In genomic region chr10:132066186-132066585, GRCh38 we compare ENCODE assay signal across 8 cellular contexts. TPM values are rescaled to one million over a fixed set of nuclear protein-coding genes. Genes with fewer than 3 reads are reported as not detected.
A peak's percentile ranks its signal among the peaks of the same experiment; 100 is the strongest.
DNase-seq lines count a peak whose midpoint lies in the region; ATAC-seq and TF ChIP-seq lines count a peak whose summit lies in the region.

No MANE protein-coding gene starts in this region.

- DNase-seq in AG09309 (ENCODE audit: low read depth) = no peak
- peak in 1 of 2 experiments; percentile 3 for DNase-seq in PC-9
- no peak for DNase-seq in epithelial cell of proximal tubule (ENCODE audit: low read depth)
- no peak for DNase-seq in glutamatergic neuron
- DNase-seq in foreskin melanocyte = no peak
- no peak for DNase-seq in Ammon's horn (ENCODE audit: low spot score)

- H3K9me3 Mint-ChIP-seq in glutamatergic neuron (ENCODE audit: unreplicated experiment) = peaks cover 2% of the 10 kb centered on the region

- H4K20me1 ChIP-seq in PC-9 (ENCODE audit: insufficient read depth) = no peaks in the 10 kb centered on the region

- peak overlapping the region; percentile 49 for H3K4me3 ChIP-seq in AG09309 (ENCODE audit: control insufficient read depth, low read depth, low read length)
- H3K4me3 ChIP-seq in PC-9 = peak overlapping the region; percentile 77
- peak overlapping the region; percentile 57 for H3K4me3 ChIP-seq in epithelial cell of proximal tubule (ENCODE audit: low read depth, low read length)
- H3K4me3 ChIP-seq in neuron (ENCODE audit: low read length) = peak overlapping the region; percentile 47

- peaks cover 2% of the 10 kb centered on the region; the same call in 1 of the 2 replicates for H3K79me2 ChIP-seq in PC-9 (ENCODE audit: low read depth)

- CTCF ChIA-PET in PC-9 (lab: Charles Lee) = interaction anchor here (0.5 kb wide), 1 partner anchor 382 kb away, joined by 3 read pairs; no protein-coding TSS in a partner anchor

- POLR2A ChIA-PET in PC-9 (lab: Charles Lee; ENCODE audit: unreplicated experiment) = interaction anchor here (0.6 to 1.4 kb wide), 4 partner anchors 20 to 32 kb away, joined by 3 to 8 read pairs (median 6); no protein-coding TSS in a partner anchor

- intact Hi-C loops in PC-9 (cut with micrococcal nuclease; ENCODE audit: unreplicated experiment) = no loop called here

- no peak overlapping the region for H3K4me3 Mint-ChIP-seq in glutamatergic neuron (ENCODE audit: unreplicated experiment)

- H3K27ac ChIP-seq in PC-9 = peak overlapping the region; percentile 77

- no peak overlapping the region for H3K27ac Mint-ChIP-seq in glutamatergic neuron (ENCODE audit: unreplicated experiment)

- H3K27me3 ChIP-seq in PC-9 (ENCODE audit: insufficient read depth, low read depth) (no peaks in the 10 kb centered on the region), neuron (ENCODE audit: insufficient read depth, low read length) (peaks cover 29% of the 10 kb centered on the region)

- no peaks in the 10 kb centered on the region for H3K9me2 ChIP-seq in PC-9 (ENCODE audit: insufficient read depth)

- H3K9me3 ChIP-seq in PC-9 (ENCODE audit: insufficient read depth, low read depth) (no peaks in the 10 kb centered on the region), neuron (ENCODE audit: low read length) (no peaks in the 10 kb centered on the region)

- H3K36me3 ChIP-seq in PC-9 (ENCODE audit: low read depth) (no peaks in the 10 kb centered on the region), neuron (ENCODE audit: insufficient read depth, low read length) (no peaks in the 10 kb centered on the region)

- H3K4me1 Mint-ChIP-seq in glutamatergic neuron (ENCODE audit: low read depth, unreplicated experiment) = peaks cover 4% of the 10 kb centered on the region

- TSS peak; percentile 67 for BruUV-seq in PC-9 (replicated peaks; lab: Mats Ljungman, UMichigan)

- peaks cover 8% of the 10 kb centered on the region; the same call in 1 of the 2 replicates for H3F3A ChIP-seq in PC-9 (ENCODE audit: insufficient read depth, low read depth)

- ATAC-seq in HG02840 (IDR thresholded peaks at IDR 0.05; ENCODE audit: low FRiP score, unreplicated experiment) = no peak

- H2AFZ ChIP-seq in PC-9 (peak overlapping the region; percentile 87), neuron (ENCODE audit: low read depth, low read length) (peak overlapping the region; percentile 76)

- no peaks in the 10 kb centered on the region for H3K36me3 Mint-ChIP-seq in glutamatergic neuron (ENCODE audit: unreplicated experiment)

- peak overlapping the region; percentile 88 for H3K4me2 ChIP-seq in PC-9

- H3K27me3 Mint-ChIP-seq in glutamatergic neuron (ENCODE audit: unreplicated experiment) = peaks cover 3% of the 10 kb centered on the region

- peaks cover 21% of the 10 kb centered on the region; the same call in 1 of the 2 replicates for H3K4me1 ChIP-seq in PC-9 (replicated peaks; ENCODE audit: insufficient read depth)
- H3K4me1 ChIP-seq in neuron (ENCODE audit: insufficient read depth, low read length) = peaks cover 11% of the 10 kb centered on the region

- TF ChIP-seq CTCF in AG09309 (IDR thresholded peaks at IDR 0.05; ENCODE audit: control insufficient read depth, insufficient read depth, low read depth, low read length, missing control alignments) = no peak
- no peak for TF ChIP-seq CTCF in PC-9 (conservative IDR thresholded peaks at IDR 0.05)
- TF ChIP-seq CTCF in epithelial cell of proximal tubule (conservative IDR thresholded peaks at IDR 0.05; ENCODE audit: low read depth, low read length) = no peak
- TF ChIP-seq CTCF in glutamatergic neuron (IDR thresholded peaks at IDR 0.05; ENCODE audit: partially characterized antibody, unreplicated experiment) = no peak

RNA-seq across cellular contexts. Expression of gene JAKMIP3, which starts 0.4 kb away (rescaled TPM):
- total RNA-seq in PC-9 (2021) (5.6 and 5.8 TPM in 2 replicates), epithelial cell of proximal tubule (under 0.01 TPM in 1 of 2 replicates, not detected in the other), glutamatergic neuron (ENCODE audit: unreplicated experiment) (0.44 TPM)
